ENCODE assay signal across 19 cellular contexts in genomic region chr12:116347265-116347664, GRCh38.
A peak's percentile ranks its signal among the peaks of the same experiment; 100 is the strongest.
DNase-seq lines count a peak whose midpoint lies in the region; ATAC-seq and TF ChIP-seq lines count a peak whose summit lies in the region.
"Had no signal": no experiment of that assay in that cellular context is flagged by ENCODE, and none has a peak within 500 bp of the region (broad histone marks: within the 10 kb centered on the region; RNA-seq: fewer than 3 reads in every experiment).

No MANE protein-coding gene starts in this region.

- H3K4me1 ChIP-seq in CD8-positive, alpha-beta memory T cell (ENCODE audit: insufficient read depth, low read length) = no peaks in the 10 kb centered on the region
- H3K4me1 ChIP-seq in IMR-90 (ENCODE audit: control insufficient read depth, insufficient read depth, low read length) (peaks cover 3% of the 10 kb centered on the region; the same call in 1 of the 2 replicates), uterus (no peaks in the 10 kb centered on the region)

- H3K4me1 Mint-ChIP-seq in CD8-positive, alpha-beta memory T cell = no peaks in the 10 kb centered on the region
- H3K4me1 Mint-ChIP-seq in chondrocyte (ENCODE audit: low read depth) = peaks cover 16% of the 10 kb centered on the region
- H3K4me1 Mint-ChIP-seq in activated CD4-positive, alpha-beta memory T cell treated with anti-CD3 and anti-CD28 coated beads for 36 hours (ENCODE audit: low read depth) = no peaks in the 10 kb centered on the region
- H3K4me1 Mint-ChIP-seq: CD4-positive, alpha-beta memory T cell had no signal

- H4K5ac ChIP-seq in IMR-90 (ENCODE audit: low read depth, low read length) = no peak overlapping the region

- peak overlapping the region; percentile 14 for H2BK5ac ChIP-seq in IMR-90 (ENCODE audit: low read depth, low read length, poor library complexity, severe bottlenecking)

- peak overlapping the region; percentile 39 for H3K27ac ChIP-seq in CD8-positive, alpha-beta memory T cell (ENCODE audit: low read depth, low read length)
- H3K27ac ChIP-seq in IMR-90 (ENCODE audit: insufficient read depth, low read length) (no peak overlapping the region), uterus (peak overlapping the region; percentile 3 to 7)

- H2BK20ac ChIP-seq in IMR-90 (ENCODE audit: low read depth, low read length) = no peak overlapping the region

- no peak for TF ChIP-seq RAD21 in IMR-90 (IDR thresholded peaks at IDR 0.05; ENCODE audit: low read length)

- no peak overlapping the region for H3K4ac ChIP-seq in IMR-90 (ENCODE audit: low read depth, low read length)

- H3K36me3 Mint-ChIP-seq in CD8-positive, alpha-beta memory T cell = peaks cover 0 to 10% (median 0%) of the 10 kb centered on the region in 3 donors
- peaks cover 6% of the 10 kb centered on the region for H3K36me3 Mint-ChIP-seq in chondrocyte (ENCODE audit: low read depth)
- no peaks in the 10 kb centered on the region for H3K36me3 Mint-ChIP-seq in activated CD4-positive, alpha-beta memory T cell treated with anti-CD3 and anti-CD28 coated beads for 36 hours
- H3K36me3 Mint-ChIP-seq: CD4-positive, alpha-beta memory T cell had no signal

- no peak overlapping the region for H2BK120ac ChIP-seq in IMR-90 (ENCODE audit: low read depth, low read length)

- no peaks in the 10 kb centered on the region for H3K36me3 ChIP-seq in CD8-positive, alpha-beta memory T cell (ENCODE audit: insufficient read depth, low read length)
- H3K36me3 ChIP-seq in IMR-90 (ENCODE audit: control insufficient read depth, insufficient read depth, low read length) = no peaks in the 10 kb centered on the region
- no peaks in the 10 kb centered on the region for H3K36me3 ChIP-seq in uterus
- H3K36me3 ChIP-seq in H7 (replicated peaks; ENCODE audit: control insufficient read depth, insufficient read depth, low read length) = no peaks in the 10 kb centered on the region

- no peak overlapping the region for H3K27ac Mint-ChIP-seq in CD8-positive, alpha-beta memory T cell
- H3K27ac Mint-ChIP-seq in chondrocyte (ENCODE audit: unreplicated experiment) = peak overlapping the region; percentile 85
- H3K27ac Mint-ChIP-seq in activated CD4-positive, alpha-beta memory T cell treated with anti-CD3 and anti-CD28 coated beads for 36 hours = no peak overlapping the region
- H3K27ac Mint-ChIP-seq: CD4-positive, alpha-beta memory T cell had no signal

- no peak overlapping the region for H3K4me2 ChIP-seq in IMR-90 (ENCODE audit: low read depth, low read length)

- no peak overlapping the region for H4K91ac ChIP-seq in IMR-90 (ENCODE audit: insufficient read depth, low read depth, low read length)

- H3K56ac ChIP-seq in IMR-90 (ENCODE audit: extremely low read depth, insufficient read depth, low read length) = no peak overlapping the region

- H4K20me1 ChIP-seq in IMR-90 (ENCODE audit: insufficient read depth, low read length) = no peaks in the 10 kb centered on the region

- H2AFZ ChIP-seq in IMR-90 (replicated peaks; ENCODE audit: low read length, poor library complexity) = no peak overlapping the region

- ATAC-seq in IMR-90 (ENCODE audit: low read depth) (no peak), HG03342 (IDR thresholded peaks at IDR 0.05; ENCODE audit: unreplicated experiment) (no peak)

- H3K79me1 ChIP-seq in IMR-90 (ENCODE audit: low read depth in 1 of 2, low read length in 2 of 2) = no peaks in the 10 kb centered on the region

- POLR2A ChIA-PET in CD8-positive, alpha-beta memory T cell (lab: Charles Lee) = no interaction called here
- POLR2A ChIA-PET in IMR-90 (lab: Charles Lee; ENCODE audit: unreplicated experiment) = no interaction called here
- POLR2A ChIA-PET in activated CD4-positive, alpha-beta memory T cell treated with anti-CD3 and anti-CD28 coated beads for 36 hours (lab: Charles Lee) = no interaction called here

- no peak overlapping the region for H2AK5ac ChIP-seq in IMR-90 (ENCODE audit: low read depth, low read length)

- H3K9me3 ChIP-seq in CD8-positive, alpha-beta memory T cell (ENCODE audit: low read length) = no peaks in the 10 kb centered on the region
- H3K9me3 ChIP-seq in IMR-90 (ENCODE audit: control insufficient read depth, insufficient read depth, low read length) (peaks cover 5% of the 10 kb centered on the region; the same call in 1 of the 2 replicates), uterus (no peaks in the 10 kb centered on the region)

- dilution Hi-C loops in IMR-90 (cut with HindIII; ENCODE audit: low sequenced_read_pairs, unreplicated experiment) = no loop called here

- no peaks in the 10 kb centered on the region for H3K9me1 ChIP-seq in IMR-90 (ENCODE audit: insufficient read depth, low read length)

- H3K27me3 ChIP-seq in CD8-positive, alpha-beta memory T cell (ENCODE audit: insufficient read depth, low read length, poor library complexity, severe bottlenecking) = no peaks in the 10 kb centered on the region
- no peaks in the 10 kb centered on the region for H3K27me3 ChIP-seq in IMR-90 (ENCODE audit: control insufficient read depth, insufficient read depth, low read length)
- no peaks in the 10 kb centered on the region for H3K27me3 ChIP-seq in uterus
- no peaks in the 10 kb centered on the region for H3K27me3 ChIP-seq in H7 (ENCODE audit: control insufficient read depth, insufficient read depth, low read length)

- no peak for TF ChIP-seq CTCF in IMR-90 (conservative IDR thresholded peaks at IDR 0.05; ENCODE audit: low read depth, low read length)
- no peak for TF ChIP-seq CTCF in chondrocyte (IDR thresholded peaks at IDR 0.05)
- no peak for TF ChIP-seq CTCF in uterus (IDR thresholded peaks at IDR 0.05)

- H2BK15ac ChIP-seq in IMR-90 (ENCODE audit: low read depth, low read length) = no peak overlapping the region

- DNase-seq in CD8-positive, alpha-beta memory T cell = no peak
- DNase-seq in IMR-90 (no peak), chondrocyte (ENCODE audit: low spot score) (no peak), uterus (no peak), H7 (no peak)
- no peak for DNase-seq in activated CD4-positive, alpha-beta memory T cell treated with anti-CD3 and anti-CD28 coated beads for 36 hours
- DNase-seq: C1 segment of cervical spinal cord; Calu3; CD4-positive, alpha-beta memory T cell; DMS79 treated with DMSO at 0.1 percent for 48 hours; GF-D8; GOT3; KG1; MM.1S; NCI-H2029; NCI-H526 treated with DMSO at 0.1 percent for 48 hours; Right ventricle myocardium superior; RPMI8226 had no signal

- CTCF ChIA-PET in CD8-positive, alpha-beta memory T cell (lab: Charles Lee) = no interaction called here
- CTCF ChIA-PET in IMR-90 (lab: Yijun Ruan, JAX) = interaction anchor here (0.6 to 0.7 kb wide), 2 partner anchors 11 to 29 kb away, joined by 3 read pairs; no protein-coding TSS in a partner anchor
- CTCF ChIA-PET in activated CD4-positive, alpha-beta memory T cell treated with anti-CD3 and anti-CD28 coated beads for 36 hours (lab: Charles Lee) = no interaction called here

- H3K9me3 Mint-ChIP-seq in CD8-positive, alpha-beta memory T cell = peaks cover 0 to 8% (median 0%) of the 10 kb centered on the region in 5 donors
- peaks cover 19% of the 10 kb centered on the region for H3K9me3 Mint-ChIP-seq in chondrocyte (ENCODE audit: low read depth)
- H3K9me3 Mint-ChIP-seq in activated CD4-positive, alpha-beta memory T cell treated with anti-CD3 and anti-CD28 coated beads for 36 hours = peaks cover 3% of the 10 kb centered on the region

- H3K14ac ChIP-seq in IMR-90 (replicated peaks; ENCODE audit: low read depth, low read length) = no peak overlapping the region

- no peak overlapping the region for H3K9ac ChIP-seq in IMR-90 (ENCODE audit: low read depth, low read length)

- H3K23ac ChIP-seq in IMR-90 (ENCODE audit: low read depth, low read length) = no peak overlapping the region

- no peak overlapping the region for H3K4me3 Mint-ChIP-seq in CD8-positive, alpha-beta memory T cell
- no peak overlapping the region for H3K4me3 Mint-ChIP-seq in chondrocyte (ENCODE audit: unreplicated experiment)
- H3K4me3 Mint-ChIP-seq in activated CD4-positive, alpha-beta memory T cell treated with anti-CD3 and anti-CD28 coated beads for 36 hours = no peak overlapping the region
- H3K4me3 Mint-ChIP-seq: CD4-positive, alpha-beta memory T cell had no signal

- in situ Hi-C loops in IMR-90 (cut with MboI; ENCODE audit: low sequenced_read_pairs) = no loop called here

- intact Hi-C loops in IMR-90 (cut with micrococcal nuclease) (no loop called here), uterus (cut with DNase I; ENCODE audit: low total_unique reads) (no loop called here)
- intact Hi-C loops in activated CD4-positive, alpha-beta memory T cell treated with anti-CD3 and anti-CD28 coated beads for 36 hours (cut with micrococcal nuclease) = no loop called here

- no peak overlapping the region for H3K4me3 ChIP-seq in CD8-positive, alpha-beta memory T cell (ENCODE audit: low read length)
- H3K4me3 ChIP-seq in IMR-90 (ENCODE audit: insufficient read depth, low read depth, low read length) = no peak overlapping the region
- H3K4me3 ChIP-seq in uterus = no peak overlapping the region
- H3K4me3 ChIP-seq in H7 (ENCODE audit: insufficient read depth, low read depth, low read length) = no peak overlapping the region

- no peak overlapping the region for H3K18ac ChIP-seq in IMR-90 (ENCODE audit: low read depth, low read length)

- H4K8ac ChIP-seq in IMR-90 (ENCODE audit: low read depth in 2 of 2, low read length in 2 of 2) = no peak overlapping the region

- no CpG with 5 or more reads among the region's 1 CpG for WGBS in IMR-90 (ENCODE audit: extremely low coverage in 2 of 2, insufficient read length in 1 of 2), 2 experiments

- H2AK9ac ChIP-seq in IMR-90 (replicated peaks; ENCODE audit: low read depth, low read length, poor library complexity) = no peak overlapping the region

- no TSS peak for BruUV-seq in IMR-90 (replicated peaks; lab: Mats Ljungman, UMichigan)

- TF ChIP-seq POLR2A in IMR-90 (IDR thresholded peaks at IDR 0.05; ENCODE audit: low read depth, low read length) (no peak), uterus (IDR thresholded peaks at IDR 0.05) (no peak)

- peaks cover 0 to 10% of the 10 kb centered on the region in 2 donors for H3K27me3 Mint-ChIP-seq in CD8-positive, alpha-beta memory T cell
- H3K27me3 Mint-ChIP-seq in chondrocyte (ENCODE audit: low read depth) = no peaks in the 10 kb centered on the region
- H3K27me3 Mint-ChIP-seq in activated CD4-positive, alpha-beta memory T cell treated with anti-CD3 and anti-CD28 coated beads for 36 hours = peaks cover 1% of the 10 kb centered on the region

TF ChIP-seq in IMR-90, 13 proteins besides CTCF, POLR2A, EP300 and RAD21 (continues in another document):
- TF ChIP-seq MAFK (IDR thresholded peaks at IDR 0.05; ENCODE audit: low read depth, low read length) (no peak), ELK1 (IDR thresholded peaks at IDR 0.05; ENCODE audit: borderline replicate concordance, low read depth, low read length) (no peak), MXI1 (IDR thresholded peaks at IDR 0.05; ENCODE audit: borderline replicate concordance, low read depth, low read length) (no peak)
